Comparison of ENCODE assay signal across 22 cellular contexts in genomic region chr4:61024610-61025009, GRCh38.
"Had no signal": no experiment of that assay in that cellular context is flagged by ENCODE, and none has a peak within 500 bp of the region (broad histone marks: within the 10 kb centered on the region; RNA-seq: fewer than 3 reads in every experiment).

No MANE protein-coding gene starts in this region.

- H3K27me3 ChIP-seq: colonic mucosa, esophagus squamous epithelium, gastrocnemius medialis, heart right ventricle, left lung had no signal

- H3K36me3 ChIP-seq: colonic mucosa, esophagus squamous epithelium, gastrocnemius medialis, heart right ventricle, left lung, lower lobe of right lung had no signal

- H3K27ac ChIP-seq: colonic mucosa, epithelial cell of prostate, esophagus squamous epithelium, gastrocnemius medialis, heart right ventricle, left lung, lower lobe of right lung had no signal

- H3K9me3 ChIP-seq: colonic mucosa, esophagus squamous epithelium, gastrocnemius medialis, lower lobe of right lung had no signal

- H3K4me3 ChIP-seq: colonic mucosa, esophagus squamous epithelium, gastrocnemius medialis, heart right ventricle, left lung, lower lobe of right lung, mucosa of descending colon had no signal

- DNase-seq: colonic mucosa; cortex of kidney; effector CD8-positive, alpha-beta T cell; effector memory CD8-positive, alpha-beta T cell; endodermal cell; erythroblast; esophagus squamous epithelium; foreskin fibroblast; foreskin melanocyte; gastrocnemius medialis; glutamatergic neuron; head of caudate nucleus; heart right ventricle; hippocampal formation; left cardiac atrium; left lung; left ventricle myocardium superior; lower lobe of right lung; mesenchymal stem cell; mucosa of descending colon; naive B cell had no signal
